10 cellular contexts compared by ENCODE assay signal in the genomic region with DNA sequence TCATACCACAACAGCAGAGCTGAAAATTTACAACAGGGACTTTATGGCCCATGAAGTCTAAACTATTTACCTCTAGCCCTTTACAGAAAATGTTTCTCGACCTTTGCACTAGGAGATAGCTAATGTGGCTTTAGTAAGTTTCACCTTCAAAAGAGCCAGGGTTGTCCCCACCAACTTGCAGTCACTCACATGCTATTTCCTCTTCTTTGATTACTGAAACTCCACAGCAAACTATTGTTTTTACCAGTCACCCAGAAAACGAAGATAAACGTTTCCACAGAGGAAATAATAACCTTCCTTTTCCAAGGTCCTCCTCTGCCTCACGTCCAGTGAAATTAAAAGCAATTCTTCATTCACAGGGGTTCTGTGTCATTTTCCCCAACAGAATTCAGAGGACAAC. TPM values are rescaled to one million over a fixed set of nuclear protein-coding genes. Genes with fewer than 3 reads are reported as not detected.
DNase-seq lines count a peak whose midpoint lies in the region; ATAC-seq, FAIRE-seq and TF ChIP-seq lines count a peak whose summit lies in the region.
"Had no signal": no experiment of that assay in that cellular context is flagged by ENCODE, and none has a peak within 500 bp of the region (broad histone marks: within the 10 kb centered on the region; RNA-seq: fewer than 3 reads in every experiment).

No MANE protein-coding gene starts in this region.

- no peaks in the 10 kb centered on the region for H3K9me3 ChIP-seq in right atrium auricular region
- H3K9me3 ChIP-seq: HAP-1 had no signal

- peak overlapping the region in 3 of 5 experiments; percentile 51 to 88 (median 52) for H3K27ac Mint-ChIP-seq in brain
- H3K27ac Mint-ChIP-seq: activated CD8-positive, alpha-beta memory T cell treated with anti-CD3 and anti-CD28 coated beads, Interleukin-2, amount 10 ng/mL, durations not matched to agents 7 days and 5 days had no signal

- H3K4me1 ChIP-seq in right atrium auricular region: peaks cover 0 to 51% of the 10 kb centered on the region in 2 donors

- no peak overlapping the region for H3K4me3 ChIP-seq in right atrium auricular region
- H3K4me3 ChIP-seq: HAP-1 had no signal

- H3K27me3 ChIP-seq in right atrium auricular region: no peaks in the 10 kb centered on the region

- no peak overlapping the region for H3K4me3 Mint-ChIP-seq in brain
- H3K4me3 Mint-ChIP-seq: activated CD8-positive, alpha-beta memory T cell treated with anti-CD3 and anti-CD28 coated beads, Interleukin-2, amount 10 ng/mL, durations not matched to agents 7 days and 5 days had no signal

- ATAC-seq in HG02981 (IDR thresholded peaks at IDR 0.05; ENCODE audit: unreplicated experiment): peak; percentile 67
- ATAC-seq: activated CD8-positive, alpha-beta memory T cell treated with anti-CD3 and anti-CD28 coated beads, Interleukin-2, amount 10 ng/mL, durations not matched to agents 7 days and 5 days had no signal

- DNase-seq in right atrium auricular region (ENCODE audit: low spot score) (no peak), cardiac septum (ENCODE audit: low spot score) (no peak), GOT3 (lab: John Stamatoyannopoulos, UW) (no peak), germinal center (ENCODE audit: low spot score) (no peak), epidermal melanocyte (ENCODE audit: insufficient read length, low spot score) (no peak), frontal cortex (ENCODE audit: low spot score in 2 of 2) (no peak)
- DNase-seq: activated CD8-positive, alpha-beta memory T cell treated with anti-CD3 and anti-CD28 coated beads, Interleukin-2, amount 10 ng/mL, durations not matched to agents 7 days and 5 days had no signal

- H3K4me1 Mint-ChIP-seq in brain: peaks cover 73% of the 10 kb centered on the region

- intact Hi-C loops in cardiac septum (cut with DNase I): no loop called here

- H3K9me3 Mint-ChIP-seq in brain: no peaks in the 10 kb centered on the region

- H3K36me3 Mint-ChIP-seq in brain: no peaks in the 10 kb centered on the region
- H3K36me3 Mint-ChIP-seq: activated CD8-positive, alpha-beta memory T cell treated with anti-CD3 and anti-CD28 coated beads, Interleukin-2, amount 10 ng/mL, durations not matched to agents 7 days and 5 days had no signal

- FAIRE-seq in frontal cortex (lab: Jason Lieb, UNC): no peak

- peak overlapping the region; percentile 1 to 36 for H3K27ac ChIP-seq in right atrium auricular region

- peaks cover 2% of the 10 kb centered on the region for H3K27me3 Mint-ChIP-seq in brain

- TF ChIP-seq CTCF in right atrium auricular region (IDR thresholded peaks at IDR 0.05): no peak
- no peak for TF ChIP-seq CTCF in brain (conservative IDR thresholded peaks at IDR 0.05)

- no peaks in the 10 kb centered on the region for H3K36me3 ChIP-seq in right atrium auricular region
- H3K36me3 ChIP-seq: HAP-1 had no signal

RNA-seq across cellular contexts. Expression of a gene that starts 48.2 kb away (rescaled TPM):
- total RNA-seq in right atrium auricular region: 10 to 100 TPM; 53.4 to 73.1 TPM
- total RNA-seq in cardiac septum: 82.7 TPM
- 7.4 TPM for polyA plus RNA-seq in brain (ENCODE audit: insufficient read depth, low read depth, low replicate concordance)
- total RNA-seq in frontal cortex: 6.1 TPM
